10 cellular contexts compared by ENCODE assay signal in genomic region chr2:18413794-18414396, GRCh38.
DNase-seq lines count a peak whose midpoint lies in the region; ATAC-seq and TF ChIP-seq lines count a peak whose summit lies in the region.
"Had no signal": no experiment of that assay in that cellular context is flagged by ENCODE, and none has a peak within 500 bp of the region (broad histone marks: within the 10 kb centered on the region; RNA-seq: fewer than 3 reads in every experiment).

No MANE protein-coding gene starts in this region.

- ATAC-seq in Right ventricle myocardium inferior: peak; percentile 95
- ATAC-seq in aorta (ENCODE audit: low FRiP score): peak; percentile 82

- no peaks in the 10 kb centered on the region for H3K9me2 ChIP-seq in Karpas-422 (replicated peaks; ENCODE audit: insufficient read depth, low read length)

- dilution Hi-C loops in mammary epithelial cell (cut with HindIII; ENCODE audit: low sequenced_read_pairs): no loop called here

- CTCF ChIA-PET in mammary epithelial cell (lab: Charles Lee; ENCODE audit: low non-redundant PET): interaction anchor here (0.6 kb wide), 1 partner anchor 9 kb away, joined by 3 read pairs; no protein-coding TSS in a partner anchor

- H2AFZ ChIP-seq in mammary epithelial cell (ENCODE audit: low read depth, low read length) (no peak overlapping the region), Karpas-422 (ENCODE audit: low read length) (no peak overlapping the region)

- intact Hi-C loops in Right ventricle myocardium inferior (cut with DNase I) (no loop called here), cardiac septum (cut with DNase I) (no loop called here), mammary epithelial cell (cut with micrococcal nuclease) (no loop called here), aorta (cut with DNase I) (no loop called here)

- DNase-seq in Right ventricle myocardium inferior (ENCODE audit: missing footprints) (no peak), cardiac septum (ENCODE audit: low spot score) (no peak), mammary epithelial cell (peak; percentile 78), iris pigment epithelial cell (ENCODE audit: low read depth) (peak; percentile 91), aorta (peak in 1 of 2 donors; percentile 56), NCI-H345 (lab: John Stamatoyannopoulos, UW) (no peak), Karpas-422 (no peak)
- no peak for DNase-seq in activated CD8-positive, alpha-beta memory T cell treated with anti-CD3 and anti-CD28 coated beads, Interleukin-2, amount 50 U/mL, for 48 hours
- DNase-seq: C1 segment of cervical spinal cord; effector CD8-positive, alpha-beta T cell had no signal

- H3K4me1 ChIP-seq in mammary epithelial cell (ENCODE audit: insufficient read depth, low read length) (peaks cover 12% of the 10 kb centered on the region), aorta (ENCODE audit: control insufficient read depth in 1 of 2, insufficient read depth in 2 of 2, low read length in 2 of 2) (no peaks in the 10 kb centered on the region), Karpas-422 (ENCODE audit: low read length) (no peaks in the 10 kb centered on the region)

- H3K27me3 ChIP-seq in mammary epithelial cell (ENCODE audit: insufficient read depth, low read length): no peaks in the 10 kb centered on the region
- H3K27me3 ChIP-seq in aorta (ENCODE audit: control insufficient read depth in 1 of 2, insufficient read depth in 2 of 2, low read length in 1 of 2): no peaks in the 10 kb centered on the region
- no peaks in the 10 kb centered on the region for H3K27me3 ChIP-seq in Karpas-422 (ENCODE audit: low read length)

- in situ Hi-C loops in mammary epithelial cell (cut with MboI; ENCODE audit: low sequenced_read_pairs in 2 of 2): no loop called here

- H3K9me3 ChIP-seq in mammary epithelial cell (replicated peaks; ENCODE audit: insufficient read depth, low read length) (no peaks in the 10 kb centered on the region), aorta (ENCODE audit: control insufficient read depth, low read length) (no peaks in the 10 kb centered on the region), Karpas-422 (ENCODE audit: low read length) (no peaks in the 10 kb centered on the region)

- H3K9ac ChIP-seq in mammary epithelial cell (ENCODE audit: insufficient read depth, low read length) (no peak overlapping the region), Karpas-422 (ENCODE audit: low read length) (no peak overlapping the region)

- no peaks in the 10 kb centered on the region for H3K79me2 ChIP-seq in mammary epithelial cell (ENCODE audit: insufficient read depth, low read length)
- H3K79me2 ChIP-seq in Karpas-422 (ENCODE audit: low read length): no peaks in the 10 kb centered on the region

- H3K27ac ChIP-seq in mammary epithelial cell (ENCODE audit: insufficient read depth, low read depth, low read length) (no peak overlapping the region), aorta (ENCODE audit: low read depth in 1 of 2, low read length in 2 of 2) (no peak overlapping the region), Karpas-422 (ENCODE audit: low read length) (no peak overlapping the region)

- BruUV-seq in mammary epithelial cell (replicated peaks; lab: Mats Ljungman, UMichigan): no TSS peak

- peak overlapping the region; percentile 43 for H3K4me2 ChIP-seq in mammary epithelial cell (ENCODE audit: insufficient read depth, low read depth, low read length)
- no peak overlapping the region for H3K4me2 ChIP-seq in Karpas-422 (ENCODE audit: low read depth, low read length, poor library complexity, severe bottlenecking)

- no peak for TF ChIP-seq CTCF in mammary epithelial cell (conservative IDR thresholded peaks at IDR 0.05 in 1 of 2, IDR thresholded peaks at IDR 0.05 in 1 of 2; ENCODE audit: extremely low read depth in 1 of 2, insufficient read depth in 1 of 2, low read depth in 1 of 2, low read length in 2 of 2)

- WGBS in mammary epithelial cell (ENCODE audit: low coverage, missing lambda C conversion rate): 88% methylated on average over 1 of the region's 1 CpG
- WGBS in aorta, 2 donors: 22 to 33% methylated on average over 1 of the region's 1 CpG

- H3K36me3 ChIP-seq in mammary epithelial cell (ENCODE audit: insufficient read depth, low read length) (no peaks in the 10 kb centered on the region), aorta (ENCODE audit: control insufficient read depth in 1 of 2, insufficient read depth in 2 of 2, low read length in 1 of 2) (no peaks in the 10 kb centered on the region), Karpas-422 (ENCODE audit: insufficient read depth, low read length) (no peaks in the 10 kb centered on the region)

- no peak overlapping the region for H3K4me3 ChIP-seq in mammary epithelial cell (replicated peaks in 1 of 3; ENCODE audit: insufficient read depth in 1 of 3, low read depth in 2 of 3, low read length in 3 of 3)
- H3K4me3 ChIP-seq in aorta (ENCODE audit: low read length in 2 of 2): no peak overlapping the region
- H3K4me3 ChIP-seq in Karpas-422 (ENCODE audit: low read length): no peak overlapping the region

- H4K20me1 ChIP-seq in mammary epithelial cell (ENCODE audit: insufficient read depth, low read length): no peaks in the 10 kb centered on the region
- no peaks in the 10 kb centered on the region for H4K20me1 ChIP-seq in Karpas-422 (ENCODE audit: insufficient read depth, low read depth, low read length)

Comparison
In these comparisons a context has a peak if more than half of its experiments do, and no peak if none do; other contexts are left out.
1. DNase-seq: peak in mammary epithelial cell (single experiment) and iris pigment epithelial cell (single experiment); none in Right ventricle myocardium inferior (single experiment), cardiac septum (single experiment), NCI-H345 (single experiment), Karpas-422 (single experiment) and activated CD8-positive, alpha-beta memory T cell treated with anti-CD3 and anti-CD28 coated beads, Interleukin-2, amount 50 U/mL, for 48 hours (single experiment).